ENCODE assay signal across 13 cellular contexts in the genomic region with DNA sequence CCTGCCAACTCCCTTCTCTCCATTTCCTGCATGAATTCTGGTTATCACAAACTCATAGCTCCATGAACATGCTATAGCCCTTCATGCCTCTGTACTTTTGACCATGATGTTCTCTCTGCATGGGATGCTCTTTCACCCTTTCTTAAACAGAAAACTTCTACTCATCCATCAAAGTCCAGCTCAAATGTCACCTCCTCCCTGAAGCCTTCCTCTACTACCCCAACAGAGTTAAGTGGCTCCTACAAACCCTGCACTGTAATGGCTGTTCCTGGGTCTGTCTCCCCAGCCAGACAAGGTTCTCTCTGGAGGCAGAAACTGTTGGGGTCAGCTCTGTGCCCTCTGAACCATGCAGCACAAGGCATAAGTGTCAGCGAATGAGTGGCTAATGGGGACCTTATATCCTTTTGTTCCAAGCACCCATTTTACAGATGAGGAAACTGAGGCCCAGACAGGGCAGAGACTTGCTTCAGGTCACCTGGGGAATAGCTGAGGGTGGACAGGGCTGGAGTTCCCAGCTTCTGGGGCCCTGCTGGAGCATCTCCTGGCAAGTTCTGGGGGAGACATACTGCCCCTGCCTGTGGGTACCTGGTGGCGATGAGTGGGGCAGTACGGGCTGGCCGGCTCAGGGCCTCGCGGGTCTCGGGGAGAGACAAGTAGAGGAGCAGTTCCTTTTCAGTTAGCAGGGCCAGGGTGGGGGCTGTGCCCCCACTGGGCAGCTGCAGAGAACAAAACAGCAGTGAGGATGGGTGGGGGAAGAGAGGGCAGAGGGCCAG. TPM values are rescaled to one million over a fixed set of nuclear protein-coding genes. Genes with fewer than 3 reads are reported as not detected.
DNase-seq lines count a peak whose midpoint lies in the region; TF ChIP-seq lines count a peak whose summit lies in the region.
"Had no signal": no experiment of that assay in that cellular context is flagged by ENCODE, and none has a peak within 500 bp of the region (broad histone marks: within the 10 kb centered on the region; RNA-seq: fewer than 3 reads in every experiment).

No MANE protein-coding gene starts in this region.

- peak overlapping the region in 3 of 11 experiments; percentile 14 to 92 (median 92); a peak in 4 of 22 replicates for H3K27ac ChIP-seq in BLaER1 treated with 17β-estradiol and CSF1 and Interleukin-3, amounts not matched to agents 10 nM and 100 nM
- H3K27ac ChIP-seq in OCI-LY7 (ENCODE audit: low read depth, low read length, poor library complexity, severe bottlenecking) (peak overlapping the region; percentile 22), cingulate gyrus (ENCODE audit: low read depth, low read length) (peak overlapping the region; percentile 56)

- peaks cover 17% of the 10 kb centered on the region; the same call in 1 of the 2 replicates for H3K79me2 ChIP-seq in OCI-LY7 (ENCODE audit: insufficient read depth, low read depth, low read length)

- DNase-seq in OCI-LY7 (ENCODE audit: low spot score) = no peak
- peak; percentile 69 for DNase-seq in posterior vena cava (ENCODE audit: low spot score)
- DNase-seq in NK-92 (lab: John Stamatoyannopoulos, UW; ENCODE audit: unreplicated experiment) = no peak
- DNase-seq in hippocampal formation (lab: John Stamatoyannopoulos, UW) = no peak
- no peak for DNase-seq in MCF 10A (ENCODE audit: unreplicated experiment)
- DNase-seq in activated CD4-positive, alpha-beta memory T cell treated with anti-CD3 and anti-CD28 coated beads, Interleukin-2, amount 10 ng/mL, durations not matched to agents 7 days and 5 days = no peak
- DNase-seq: DMS79, IMR-90, NCI-H1105 treated with DMSO at 0.1 percent for 48 hours, NCI-H510A treated with DMSO at 0.1 percent for 48 hours had no signal

- BruUV-seq in OCI-LY7 (replicated peaks; lab: Mats Ljungman, UMichigan) = no TSS peak
- no TSS peak for BruUV-seq in MCF 10A (replicated peaks; lab: Mats Ljungman, UMichigan)

- peak overlapping the region in 7 of 11 experiments; percentile 90 to 99 (median 96); a peak in 13 of 22 replicates for H3K4me2 ChIP-seq in BLaER1 treated with 17β-estradiol and CSF1 and Interleukin-3, amounts not matched to agents 10 nM and 100 nM
- no peak overlapping the region for H3K4me2 ChIP-seq in OCI-LY7 (ENCODE audit: low read length)

- POLR2A ChIA-PET in OCI-LY7 (lab: Charles Lee) (interaction anchor here (0.8 to 1.2 kb wide), 2 partner anchors 12 to 29 kb away, joined by 3 read pairs; no protein-coding TSS in a partner anchor), MCF 10A (lab: Yijun Ruan, JAX) (interaction anchor here (5.1 kb wide), 1 partner anchor 11 kb away, joined by 19 read pairs; the partner anchor contains the start of gene CDK5RAP1)
- POLR2A ChIA-PET in activated CD4-positive, alpha-beta memory T cell treated with anti-CD3 and anti-CD28 coated beads, Interleukin-2, amount 10 ng/mL, durations not matched to agents 7 days and 5 days (lab: Charles Lee) = no interaction called here

- peaks cover 0 to 6% (median 3%) of the 10 kb centered on the region in 11 experiments; a peak in 7 of 22 replicates for H3K9me3 ChIP-seq in BLaER1 treated with 17β-estradiol and CSF1 and Interleukin-3, amounts not matched to agents 10 nM and 100 nM (replicated peaks in 1 of 11)
- H3K9me3 ChIP-seq in OCI-LY7 (ENCODE audit: low read length) = no peaks in the 10 kb centered on the region

- H3K27me3 ChIP-seq in BLaER1 treated with 17β-estradiol and CSF1 and Interleukin-3, amounts not matched to agents 10 nM and 100 nM = no peaks in the 10 kb centered on the region

- no peak overlapping the region for H3K4me3 ChIP-seq in BLaER1 treated with 17β-estradiol and CSF1 and Interleukin-3, amounts not matched to agents 10 nM and 100 nM
- H3K4me3 ChIP-seq in OCI-LY7 (ENCODE audit: low read depth, low read length, poor library complexity, severe bottlenecking) = no peak overlapping the region

- H3K36me3 Mint-ChIP-seq in MCF 10A (ENCODE audit: insufficient read depth, unreplicated experiment) = peaks cover under 1% of the 10 kb centered on the region
- peaks cover 9% of the 10 kb centered on the region for H3K36me3 Mint-ChIP-seq in activated CD4-positive, alpha-beta memory T cell treated with anti-CD3 and anti-CD28 coated beads, Interleukin-2, amount 10 ng/mL, durations not matched to agents 7 days and 5 days (ENCODE audit: low read depth)

- H2AFZ ChIP-seq in OCI-LY7 (ENCODE audit: low read length) = no peak overlapping the region

- H3K4me1 ChIP-seq in BLaER1 treated with 17β-estradiol and CSF1 and Interleukin-3, amounts not matched to agents 10 nM and 100 nM = peaks cover 35 to 58% (median 55%) of the 10 kb centered on the region in 10 experiments
- H3K4me1 ChIP-seq in OCI-LY7 (ENCODE audit: insufficient read depth, low read length, poor library complexity, severe bottlenecking) = peaks cover 55% of the 10 kb centered on the region

- H3K36me3 ChIP-seq in BLaER1 treated with 17β-estradiol and CSF1 and Interleukin-3, amounts not matched to agents 10 nM and 100 nM = peaks cover 0 to 23% (median 5%) of the 10 kb centered on the region in 11 experiments; a peak in 8 of 22 replicates
- H3K36me3 ChIP-seq in OCI-LY7 (ENCODE audit: insufficient read depth, low read length) = peaks cover 83% of the 10 kb centered on the region

- no peaks in the 10 kb centered on the region for H3K9me3 Mint-ChIP-seq in MCF 10A (ENCODE audit: unreplicated experiment)
- H3K9me3 Mint-ChIP-seq in activated CD4-positive, alpha-beta memory T cell treated with anti-CD3 and anti-CD28 coated beads, Interleukin-2, amount 10 ng/mL, durations not matched to agents 7 days and 5 days = no peaks in the 10 kb centered on the region

- no peaks in the 10 kb centered on the region for H3K27me3 Mint-ChIP-seq in MCF 10A (ENCODE audit: insufficient read depth, unreplicated experiment)
- H3K27me3 Mint-ChIP-seq in activated CD4-positive, alpha-beta memory T cell treated with anti-CD3 and anti-CD28 coated beads, Interleukin-2, amount 10 ng/mL, durations not matched to agents 7 days and 5 days = no peaks in the 10 kb centered on the region

- H4K20me1 ChIP-seq in BLaER1 treated with 17β-estradiol and CSF1 and Interleukin-3, amounts not matched to agents 10 nM and 100 nM = no peaks in the 10 kb centered on the region
- H4K20me1 ChIP-seq in OCI-LY7 (ENCODE audit: insufficient read depth, low read length) = no peaks in the 10 kb centered on the region

- 0 out of 22 replicates have a peak overlapping the region, but pooled peaks of 1 of the 11 experiments have one; percentile 24 for H3K9ac ChIP-seq in BLaER1 treated with 17β-estradiol and CSF1 and Interleukin-3, amounts not matched to agents 10 nM and 100 nM

- H3K9me2 ChIP-seq in OCI-LY7 (ENCODE audit: insufficient read depth, low read length) = no peaks in the 10 kb centered on the region

- TF ChIP-seq CTCF in OCI-LY7 (conservative IDR thresholded peaks at IDR 0.05; ENCODE audit: low read length) = no peak
- TF ChIP-seq CTCF in MCF 10A (IDR thresholded peaks at IDR 0.05; ENCODE audit: unreplicated experiment) = no peak

- H3K27ac Mint-ChIP-seq in MCF 10A (ENCODE audit: low read depth, unreplicated experiment) = no peak overlapping the region
- no peak overlapping the region for H3K27ac Mint-ChIP-seq in activated CD4-positive, alpha-beta memory T cell treated with anti-CD3 and anti-CD28 coated beads, Interleukin-2, amount 10 ng/mL, durations not matched to agents 7 days and 5 days
- H3K27ac Mint-ChIP-seq: CD14-positive monocyte had no signal

- H3K4me1 Mint-ChIP-seq in MCF 10A (ENCODE audit: insufficient read depth, unreplicated experiment) = no peaks in the 10 kb centered on the region
- peaks cover 19% of the 10 kb centered on the region for H3K4me1 Mint-ChIP-seq in activated CD4-positive, alpha-beta memory T cell treated with anti-CD3 and anti-CD28 coated beads, Interleukin-2, amount 10 ng/mL, durations not matched to agents 7 days and 5 days

- CTCF ChIA-PET in OCI-LY7 (lab: Charles Lee; ENCODE audit: unreplicated experiment) (interaction anchor here (0.6 to 1.5 kb wide), 3 partner anchors 23 to 125 kb away, joined by 3 to 4 read pairs (median 3); no protein-coding TSS in a partner anchor), MCF 10A (lab: Yijun Ruan, JAX) (interaction anchor here (0.7 to 2.0 kb wide), 3 partner anchors 18 to 257 kb away, joined by 3 to 7 read pairs (median 4); no protein-coding TSS in a partner anchor)
- CTCF ChIA-PET in activated CD4-positive, alpha-beta memory T cell treated with anti-CD3 and anti-CD28 coated beads, Interleukin-2, amount 10 ng/mL, durations not matched to agents 7 days and 5 days (lab: Charles Lee) = no interaction called here

- intact Hi-C loops in OCI-LY7 (cut with micrococcal nuclease; ENCODE audit: unreplicated experiment) (no loop called here), posterior vena cava (cut with DNase I) (loop anchor here in 1 of 2 donors (10.0 kb wide), 1 partner anchor 243 kb away; no protein-coding TSS in a partner anchor), MCF 10A (cut with micrococcal nuclease) (no loop called here)

- no peak overlapping the region for H3K4me3 Mint-ChIP-seq in MCF 10A (ENCODE audit: unreplicated experiment)
- H3K4me3 Mint-ChIP-seq in activated CD4-positive, alpha-beta memory T cell treated with anti-CD3 and anti-CD28 coated beads, Interleukin-2, amount 10 ng/mL, durations not matched to agents 7 days and 5 days = no peak overlapping the region
- H3K4me3 Mint-ChIP-seq: CD14-positive monocyte had no signal

RNA-seq across cellular contexts. Expression of gene CDK5RAP1, which starts 10.6 kb away (rescaled TPM):
- total RNA-seq in OCI-LY7 (2014; rRNA removed; shearing (Covaris generic)) = 32.1 and 41.2 TPM in 2 replicates
- total RNA-seq in OCI-LY7 (2022) = 45.4 and 49.4 TPM in 2 replicates
- 10 to 100 TPM; 15.9 to 19.8 TPM for total RNA-seq in posterior vena cava
- total RNA-seq in MCF 10A (2022) = 41.0 and 45.0 TPM in 2 replicates
- total RNA-seq in activated CD4-positive, alpha-beta memory T cell treated with anti-CD3 and anti-CD28 coated beads, Interleukin-2, amount 10 ng/mL, durations not matched to agents 7 days and 5 days = 10 to 100 TPM; 30.2 to 33.3 TPM

RNA-seq across cellular contexts. Expression of gene SNTA1, which starts 31.7 kb away (rescaled TPM):
- 44.8 and 46.5 TPM in 2 replicates for total RNA-seq in OCI-LY7 (2014; rRNA removed; shearing (Covaris generic))
- total RNA-seq in OCI-LY7 (2022) = 36.6 and 42.1 TPM in 2 replicates
- 10 to 100 TPM; 40.1 to 44.7 TPM for total RNA-seq in posterior vena cava
- 1.4 and 2.0 TPM in 2 replicates for total RNA-seq in MCF 10A (2022)
- total RNA-seq in activated CD4-positive, alpha-beta memory T cell treated with anti-CD3 and anti-CD28 coated beads, Interleukin-2, amount 10 ng/mL, durations not matched to agents 7 days and 5 days = 1 to 10 TPM; 5.6 to 6.9 TPM

Comparison
In these comparisons a context has a peak if more than half of its experiments do, and no peak if none do; other contexts are left out.
1. RNA of gene SNTA1, which starts 31.7 kb away (total RNA-seq): 36.6 to 46.5 TPM in OCI-LY7 and 40.1 to 44.7 TPM in posterior vena cava; 5.6 to 6.9 TPM in activated CD4-positive, alpha-beta memory T cell treated with anti-CD3 and anti-CD28 coated beads, Interleukin-2, amount 10 ng/mL, durations not matched to agents 7 days and 5 days and 1.4 to 2.0 TPM in MCF 10A; every median in the first group is over 4 times any median in the second.